In the genomic region with DNA sequence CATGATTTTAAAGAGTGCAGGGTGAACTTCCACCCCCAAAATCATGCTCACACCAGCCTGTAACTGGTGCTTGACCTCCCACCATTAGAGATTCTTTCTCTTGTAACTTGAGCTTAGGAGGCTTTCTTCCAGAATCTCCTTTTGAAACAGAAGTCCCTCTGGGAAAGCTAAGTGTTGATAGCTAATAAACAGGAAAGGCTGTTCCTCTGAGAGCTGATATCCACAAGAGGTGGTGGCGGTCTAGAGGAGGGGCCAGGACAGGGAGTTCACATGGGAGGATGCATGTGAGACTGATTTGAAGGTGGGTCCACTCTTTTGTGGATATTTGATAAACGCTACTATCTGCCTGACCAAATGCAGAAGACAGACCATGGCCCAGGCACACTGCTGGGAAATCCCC, we compare ENCODE assay signal across 19 cellular contexts. TPM values are rescaled to one million over a fixed set of nuclear protein-coding genes. Genes with fewer than 3 reads are reported as not detected.
DNase-seq lines count a peak whose midpoint lies in the region; ATAC-seq lines count a peak whose summit lies in the region.
"Had no signal": no experiment of that assay in that cellular context is flagged by ENCODE, and none has a peak within 500 bp of the region (broad histone marks: within the 10 kb centered on the region; RNA-seq: fewer than 3 reads in every experiment).

No MANE protein-coding gene starts in this region.

- H3K14ac ChIP-seq in neuronal stem cell (ENCODE audit: low read length): no peak overlapping the region

- H3K27me3 Mint-ChIP-seq in activated CD4-positive, alpha-beta memory T cell treated with anti-CD3 and anti-CD28 coated beads, Interleukin-2, amount 10 ng/mL, durations not matched to agents 7 days and 5 days: peaks cover 27% of the 10 kb centered on the region

- peak overlapping the region; percentile 10 for H2BK120ac ChIP-seq in neuronal stem cell (ENCODE audit: low read depth, low read length)

- no peak overlapping the region for H2AK5ac ChIP-seq in neuronal stem cell (ENCODE audit: low read depth, low read length)

- no peak overlapping the region for H3K18ac ChIP-seq in neuronal stem cell (ENCODE audit: low read length)

- no peaks in the 10 kb centered on the region for H3K36me3 Mint-ChIP-seq in activated CD4-positive, alpha-beta memory T cell treated with anti-CD3 and anti-CD28 coated beads, Interleukin-2, amount 10 ng/mL, durations not matched to agents 7 days and 5 days (ENCODE audit: low read depth)
- H3K36me3 Mint-ChIP-seq: CD8-positive, alpha-beta memory T cell had no signal

- H2AFZ ChIP-seq in neuronal stem cell (ENCODE audit: low read length): no peak overlapping the region

- no peaks in the 10 kb centered on the region for H3K4me1 Mint-ChIP-seq in activated CD4-positive, alpha-beta memory T cell treated with anti-CD3 and anti-CD28 coated beads, Interleukin-2, amount 10 ng/mL, durations not matched to agents 7 days and 5 days
- H3K4me1 Mint-ChIP-seq: CD8-positive, alpha-beta memory T cell had no signal

- H2BK5ac ChIP-seq in neuronal stem cell (ENCODE audit: low read length): no peak overlapping the region

- no peak overlapping the region for H3K4me2 ChIP-seq in neuronal stem cell (ENCODE audit: insufficient read depth, low read length, poor library complexity, severe bottlenecking)
- H3K4me2 ChIP-seq: BLaER1 had no signal

- POLR2A ChIA-PET in activated CD4-positive, alpha-beta memory T cell treated with anti-CD3 and anti-CD28 coated beads, Interleukin-2, amount 10 ng/mL, durations not matched to agents 7 days and 5 days (lab: Charles Lee): no interaction called here

- no peak overlapping the region for H3K27ac ChIP-seq in neuronal stem cell (replicated peaks; ENCODE audit: low read length)
- H3K27ac ChIP-seq: BLaER1 had no signal

- peak; percentile 49 for DNase-seq in NCI-H2171 treated with DMSO at 0.1 percent for 48 hours (lab: John Stamatoyannopoulos, UW)
- DNase-seq in NCI-H2171 (lab: John Stamatoyannopoulos, UW): no peak
- no peak for DNase-seq in left ventricle myocardium superior
- no peak for DNase-seq in Right ventricle myocardium superior
- DNase-seq in NCI-H69 (lab: John Stamatoyannopoulos, UW): peak; percentile 16
- DNase-seq in neuronal stem cell (ENCODE audit: low spot score): no peak
- DNase-seq in NCI-H226: no peak
- no peak for DNase-seq in activated CD4-positive, alpha-beta memory T cell treated with anti-CD3 and anti-CD28 coated beads, Interleukin-2, amount 10 ng/mL, durations not matched to agents 7 days and 5 days
- DNase-seq: 8988T; AML-193; Caco-2; CD8-positive, alpha-beta memory T cell; DMS 273 treated with DMSO at 0.1 percent for 48 hours; EL; HCEC 1CT; HFFc6 had no signal

- H3K9ac ChIP-seq in neuronal stem cell (ENCODE audit: low read depth, low read length, poor library complexity): no peak overlapping the region
- H3K9ac ChIP-seq: BLaER1 had no signal

- H3K27me3 ChIP-seq in neuronal stem cell (ENCODE audit: control insufficient read depth in 3 of 3, insufficient read depth in 3 of 3, low read depth in 1 of 3, low read length in 3 of 3): peaks cover 0 to 16% (median 0%) of the 10 kb centered on the region in 3 experiments
- H3K27me3 ChIP-seq: BLaER1 had no signal

- CTCF ChIA-PET in activated CD4-positive, alpha-beta memory T cell treated with anti-CD3 and anti-CD28 coated beads, Interleukin-2, amount 10 ng/mL, durations not matched to agents 7 days and 5 days (lab: Charles Lee): no interaction called here

- H4K91ac ChIP-seq in neuronal stem cell (ENCODE audit: low read depth, low read length, poor library complexity): no peak overlapping the region

- H2BK15ac ChIP-seq in neuronal stem cell (ENCODE audit: low read length): no peak overlapping the region

- no peak overlapping the region for H3K4ac ChIP-seq in neuronal stem cell (ENCODE audit: low read length)

- peaks cover 5 to 7% of the 10 kb centered on the region in 2 donors for H3K4me1 ChIP-seq in neuronal stem cell (ENCODE audit: control insufficient read depth in 2 of 2, insufficient read depth in 1 of 2, low read depth in 1 of 2, low read length in 2 of 2)
- H3K4me1 ChIP-seq: BLaER1, Caco-2 had no signal

- no peak overlapping the region for H4K8ac ChIP-seq in neuronal stem cell (ENCODE audit: low read depth, low read length)

- no CpG with 5 or more reads among the region's 2 CpGs for WGBS in neuronal stem cell (ENCODE audit: extremely low coverage in 2 of 2, insufficient read length in 2 of 2, insufficient replicate concordance in 1 of 2), 2 donors

- H3K9me3 Mint-ChIP-seq in activated CD4-positive, alpha-beta memory T cell treated with anti-CD3 and anti-CD28 coated beads, Interleukin-2, amount 10 ng/mL, durations not matched to agents 7 days and 5 days: no peaks in the 10 kb centered on the region
- H3K9me3 Mint-ChIP-seq: CD8-positive, alpha-beta memory T cell; HFFc6 had no signal

- H3K4me3 ChIP-seq in neuronal stem cell (ENCODE audit: low read length in 2 of 2): no peak overlapping the region
- H3K4me3 ChIP-seq: BLaER1 had no signal

- no peak overlapping the region for H3K23ac ChIP-seq in neuronal stem cell (ENCODE audit: low read depth, low read length, poor library complexity)

- no peak overlapping the region for H3K27ac Mint-ChIP-seq in activated CD4-positive, alpha-beta memory T cell treated with anti-CD3 and anti-CD28 coated beads, Interleukin-2, amount 10 ng/mL, durations not matched to agents 7 days and 5 days
- H3K27ac Mint-ChIP-seq: CD8-positive, alpha-beta memory T cell; HFFc6 had no signal

- H2BK12ac ChIP-seq in neuronal stem cell (ENCODE audit: low read length): no peak overlapping the region

- H3K79me1 ChIP-seq in neuronal stem cell (ENCODE audit: low read depth, low read length): no peaks in the 10 kb centered on the region

- intact Hi-C loops in left ventricle myocardium superior (cut with micrococcal nuclease): no loop called here
- intact Hi-C loops in Right ventricle myocardium superior (cut with DNase I): no loop called here

- H3K9me3 ChIP-seq in neuronal stem cell (replicated peaks in 1 of 2; ENCODE audit: control insufficient read depth in 2 of 2, insufficient read depth in 1 of 2, low read depth in 1 of 2, low read length in 2 of 2): no peaks in the 10 kb centered on the region
- H3K9me3 ChIP-seq: BLaER1, Caco-2 had no signal

- ATAC-seq in left ventricle myocardium superior: peak; percentile 12
- no peak for ATAC-seq in Right ventricle myocardium superior (ENCODE audit: poor library complexity)
- ATAC-seq: HepG2 had no signal

- no peaks in the 10 kb centered on the region for H3K36me3 ChIP-seq in neuronal stem cell (replicated peaks in 1 of 2; ENCODE audit: control insufficient read depth in 2 of 2, insufficient read depth in 2 of 2, low read length in 2 of 2)
- H3K36me3 ChIP-seq: BLaER1 had no signal

- H3K4me3 Mint-ChIP-seq in activated CD4-positive, alpha-beta memory T cell treated with anti-CD3 and anti-CD28 coated beads, Interleukin-2, amount 10 ng/mL, durations not matched to agents 7 days and 5 days: no peak overlapping the region
- H3K4me3 Mint-ChIP-seq: CD8-positive, alpha-beta memory T cell; HFFc6 had no signal

RNA-seq across cellular contexts. Expression of a gene that starts 10.3 kb away (rescaled TPM):
- not detected for total RNA-seq in left ventricle myocardium superior
- total RNA-seq in Right ventricle myocardium superior: not detected
- 0.93 TPM for polyA plus RNA-seq in neuronal stem cell (2013, experiment 1 of 2)
- polyA plus RNA-seq in neuronal stem cell (2013, experiment 2 of 2): 0.86 TPM
- not detected for total RNA-seq in activated CD4-positive, alpha-beta memory T cell treated with anti-CD3 and anti-CD28 coated beads, Interleukin-2, amount 10 ng/mL, durations not matched to agents 7 days and 5 days
- total RNA-seq: Caco-2; CD8-positive, alpha-beta memory T cell; H4; HepG2; HFFc6 had no signal
- polyA plus RNA-seq: HepG2 had no signal

Comparison
In these comparisons a context has a peak if more than half of its experiments do, and no peak if none do; other contexts are left out.
1. DNase-seq: peak in NCI-H2171 treated with DMSO at 0.1 percent for 48 hours (single experiment) and NCI-H69 (single experiment); none in NCI-H2171 (single experiment), left ventricle myocardium superior (single experiment), Right ventricle myocardium superior (single experiment), neuronal stem cell (single experiment), NCI-H226 (single experiment) and activated CD4-positive, alpha-beta memory T cell treated with anti-CD3 and anti-CD28 coated beads, Interleukin-2, amount 10 ng/mL, durations not matched to agents 7 days and 5 days (single experiment).